ENCODE assay signal across 18 cellular contexts in the genomic region with DNA sequence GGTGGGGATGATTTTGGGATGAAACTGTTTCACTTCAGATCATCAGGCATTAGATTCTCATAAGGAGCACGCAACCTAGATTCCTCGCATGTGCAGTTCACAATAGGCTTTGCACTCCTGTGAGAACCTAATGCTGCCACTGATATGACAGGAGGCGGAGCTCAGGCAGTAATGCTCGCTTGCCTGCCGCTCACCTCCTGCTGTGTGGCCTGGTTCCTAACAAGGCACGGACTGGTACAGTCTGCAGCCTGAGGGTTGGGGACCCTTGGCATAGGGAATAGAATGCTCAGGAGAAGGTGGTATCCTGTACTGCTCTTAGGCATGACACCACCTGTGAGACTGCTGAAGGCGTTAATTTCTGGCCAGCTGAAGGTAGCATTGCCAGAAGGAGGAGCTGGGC. TPM values are rescaled to one million over a fixed set of nuclear protein-coding genes. Genes with fewer than 3 reads are reported as not detected.
DNase-seq lines count a peak whose midpoint lies in the region; ATAC-seq and TF ChIP-seq lines count a peak whose summit lies in the region.
"Had no signal": no experiment of that assay in that cellular context is flagged by ENCODE, and none has a peak within 500 bp of the region (broad histone marks: within the 10 kb centered on the region; RNA-seq: fewer than 3 reads in every experiment).

No MANE protein-coding gene starts in this region.

- no peak overlapping the region for H3K4me3 Mint-ChIP-seq in activated CD8-positive, alpha-beta T cell treated with anti-CD3 and anti-CD28 coated beads for 36 hours
- peak overlapping the region in 5 of 8 donors; percentile 50 to 69 (median 68) for H3K4me3 Mint-ChIP-seq in naive B cell
- H3K4me3 Mint-ChIP-seq: activated T-helper 1 cell treated with anti-CD3 and anti-CD28 coated beads, Interleukin-12 subunit alpha, Interleukin-12 subunit beta, Interleukin-2, Interleukin-4 antibody, amounts not matched to agents 30 ng/mL and 10 ng/mL and 1 ng/mL, durations not matched to agents 14 hours and 24 hours and 36 hours had no signal

- H3K27ac Mint-ChIP-seq in activated CD8-positive, alpha-beta T cell treated with anti-CD3 and anti-CD28 coated beads for 36 hours = peak overlapping the region; percentile 7
- peak overlapping the region in 5 of 6 donors; percentile 71 to 97 (median 85) for H3K27ac Mint-ChIP-seq in naive B cell
- H3K27ac Mint-ChIP-seq: activated T-helper 1 cell treated with anti-CD3 and anti-CD28 coated beads, Interleukin-12 subunit alpha, Interleukin-12 subunit beta, Interleukin-2, Interleukin-4 antibody, amounts not matched to agents 30 ng/mL and 10 ng/mL and 1 ng/mL, durations not matched to agents 14 hours and 24 hours and 36 hours had no signal

- peaks cover 0 to 66% (median 12%) of the 10 kb centered on the region in 11 experiments; a peak in 11 of 22 replicates for H4K20me1 ChIP-seq in BLaER1 treated with 17β-estradiol and CSF1 and Interleukin-3, amounts not matched to agents 10 nM and 100 nM

- POLR2A ChIA-PET in activated CD8-positive, alpha-beta T cell treated with anti-CD3 and anti-CD28 coated beads for 36 hours (lab: Charles Lee) = interaction anchor here (1.1 to 2.4 kb wide), 2 partner anchors 8 to 10 kb away, joined by 4 to 9 read pairs; no protein-coding TSS in a partner anchor

- DNase-seq in HL-60 (ENCODE audit: low read depth in 1 of 2, low spot score in 1 of 2) (no peak), naive B cell (no peak), NCI-H1092 (lab: John Stamatoyannopoulos, UW) (no peak), 8988T (no peak), NCI-H1105 (lab: John Stamatoyannopoulos, UW) (no peak), left cardiac atrium (no peak)
- no peak for DNase-seq in activated CD8-positive, alpha-beta T cell treated with anti-CD3 and anti-CD28 coated beads for 36 hours
- DNase-seq: amniotic stem cell; DMS 273 treated with DMSO at 0.1 percent for 48 hours; MV-4-11; NCI-H2081; NCI-H524; stimulated activated CD4-positive, alpha-beta T cell treated with anti-CD3 and anti-CD28 coated beads, Interleukin-2, amount 100 ng/mL, for 24 hours had no signal

- CTCF ChIA-PET in activated CD8-positive, alpha-beta T cell treated with anti-CD3 and anti-CD28 coated beads for 36 hours (lab: Charles Lee) = interaction anchor here (1.0 to 5.1 kb wide), 7 partner anchors 12 to 170 kb away, joined by 3 to 41 read pairs (median 5); partner anchors contain the start of gene STIM1

- ATAC-seq in activated CD8-positive, alpha-beta T cell treated with anti-CD3 and anti-CD28 coated beads for 36 hours = no peak
- ATAC-seq in naive B cell (ENCODE audit: low read depth in 2 of 2) = no peak
- ATAC-seq in left cardiac atrium = no peak
- ATAC-seq: HepG2 had no signal

- peak overlapping the region in 6 of 11 experiments; percentile 16 to 87 (median 67); a peak in 12 of 22 replicates for H3K4me2 ChIP-seq in BLaER1 treated with 17β-estradiol and CSF1 and Interleukin-3, amounts not matched to agents 10 nM and 100 nM
- H3K4me2 ChIP-seq: hepatocyte had no signal

- H3K4me1 ChIP-seq in BLaER1 treated with 17β-estradiol and CSF1 and Interleukin-3, amounts not matched to agents 10 nM and 100 nM = peaks cover 22 to 49% (median 37%) of the 10 kb centered on the region in 10 experiments

- peaks cover 0 to 8% (median 0%) of the 10 kb centered on the region in 11 experiments; a peak in 3 of 22 replicates for H3K9me3 ChIP-seq in BLaER1 treated with 17β-estradiol and CSF1 and Interleukin-3, amounts not matched to agents 10 nM and 100 nM (replicated peaks in 1 of 11)
- H3K9me3 ChIP-seq: SJSA1 had no signal

- H3K9me3 Mint-ChIP-seq in activated CD8-positive, alpha-beta T cell treated with anti-CD3 and anti-CD28 coated beads for 36 hours = no peaks in the 10 kb centered on the region
- no peaks in the 10 kb centered on the region for H3K9me3 Mint-ChIP-seq in naive B cell
- H3K9me3 Mint-ChIP-seq: activated T-helper 1 cell treated with anti-CD3 and anti-CD28 coated beads, Interleukin-12 subunit alpha, Interleukin-12 subunit beta, Interleukin-2, Interleukin-4 antibody, amounts not matched to agents 30 ng/mL and 10 ng/mL and 1 ng/mL, durations not matched to agents 14 hours and 24 hours and 36 hours had no signal

- TF ChIP-seq CTCF in HL-60 (IDR thresholded peaks at IDR 0.05; ENCODE audit: insufficient read depth, low read length) = no peak
- TF ChIP-seq CTCF in activated CD8-positive, alpha-beta T cell treated with anti-CD3 and anti-CD28 coated beads for 36 hours (IDR thresholded peaks at IDR 0.05) = no peak

- intact Hi-C loops in activated CD8-positive, alpha-beta T cell treated with anti-CD3 and anti-CD28 coated beads for 36 hours (cut with micrococcal nuclease) = no loop called here
- intact Hi-C loops in left cardiac atrium (cut with DNase I) = no loop called here

- H3K27me3 Mint-ChIP-seq in activated CD8-positive, alpha-beta T cell treated with anti-CD3 and anti-CD28 coated beads for 36 hours = no peaks in the 10 kb centered on the region
- no peaks in the 10 kb centered on the region for H3K27me3 Mint-ChIP-seq in naive B cell

- H3K4me3 ChIP-seq in BLaER1 treated with 17β-estradiol and CSF1 and Interleukin-3, amounts not matched to agents 10 nM and 100 nM = no peak overlapping the region
- no peak overlapping the region for H3K4me3 ChIP-seq in HL-60 (replicated peaks; ENCODE audit: insufficient read depth, low read length)
- H3K4me3 ChIP-seq: hepatocyte, SJSA1 had no signal

- H3K27me3 ChIP-seq in BLaER1 treated with 17β-estradiol and CSF1 and Interleukin-3, amounts not matched to agents 10 nM and 100 nM = no peaks in the 10 kb centered on the region
- no peaks in the 10 kb centered on the region for H3K27me3 ChIP-seq in HL-60 (ENCODE audit: insufficient read depth, poor library complexity, severe bottlenecking)
- H3K27me3 ChIP-seq: hepatocyte, SJSA1 had no signal

- H3K36me3 Mint-ChIP-seq in activated CD8-positive, alpha-beta T cell treated with anti-CD3 and anti-CD28 coated beads for 36 hours (ENCODE audit: low read depth) = no peaks in the 10 kb centered on the region
- no peaks in the 10 kb centered on the region for H3K36me3 Mint-ChIP-seq in naive B cell

- H3K36me3 ChIP-seq in BLaER1 treated with 17β-estradiol and CSF1 and Interleukin-3, amounts not matched to agents 10 nM and 100 nM = no peaks in the 10 kb centered on the region
- H3K36me3 ChIP-seq: SJSA1 had no signal

- H3K27ac ChIP-seq in BLaER1 treated with 17β-estradiol and CSF1 and Interleukin-3, amounts not matched to agents 10 nM and 100 nM = peak overlapping the region in 2 of 11 experiments; percentile 31 to 42; a peak in 1 of 22 replicates
- peak overlapping the region; percentile 79 for H3K27ac ChIP-seq in HL-60 (replicated peaks)
- H3K27ac ChIP-seq: hepatocyte, SJSA1 had no signal

- peaks cover 60% of the 10 kb centered on the region for H3K4me1 Mint-ChIP-seq in activated CD8-positive, alpha-beta T cell treated with anti-CD3 and anti-CD28 coated beads for 36 hours (ENCODE audit: low read depth)
- H3K4me1 Mint-ChIP-seq in naive B cell = peaks cover 51 to 74% (median 61%) of the 10 kb centered on the region in 3 donors

- no peak overlapping the region for H3K9ac ChIP-seq in BLaER1 treated with 17β-estradiol and CSF1 and Interleukin-3, amounts not matched to agents 10 nM and 100 nM

RNA-seq across cellular contexts. Expression of gene STIM1, which starts 47.0 kb away (rescaled TPM):
- total RNA-seq in activated CD8-positive, alpha-beta T cell treated with anti-CD3 and anti-CD28 coated beads for 36 hours = 10 to 100 TPM; 60.8 to 61.4 TPM
- polyA plus RNA-seq in naive B cell (ENCODE audit: low read depth in 6 of 6) = 10 to 100 TPM; 29.1 to 51.9 (median 35.0) TPM
- 10 to 100 TPM; 21.4 to 25.8 TPM for total RNA-seq in left cardiac atrium
